Comparison of ENCODE assay signal across 8 cellular contexts in the genomic region with DNA sequence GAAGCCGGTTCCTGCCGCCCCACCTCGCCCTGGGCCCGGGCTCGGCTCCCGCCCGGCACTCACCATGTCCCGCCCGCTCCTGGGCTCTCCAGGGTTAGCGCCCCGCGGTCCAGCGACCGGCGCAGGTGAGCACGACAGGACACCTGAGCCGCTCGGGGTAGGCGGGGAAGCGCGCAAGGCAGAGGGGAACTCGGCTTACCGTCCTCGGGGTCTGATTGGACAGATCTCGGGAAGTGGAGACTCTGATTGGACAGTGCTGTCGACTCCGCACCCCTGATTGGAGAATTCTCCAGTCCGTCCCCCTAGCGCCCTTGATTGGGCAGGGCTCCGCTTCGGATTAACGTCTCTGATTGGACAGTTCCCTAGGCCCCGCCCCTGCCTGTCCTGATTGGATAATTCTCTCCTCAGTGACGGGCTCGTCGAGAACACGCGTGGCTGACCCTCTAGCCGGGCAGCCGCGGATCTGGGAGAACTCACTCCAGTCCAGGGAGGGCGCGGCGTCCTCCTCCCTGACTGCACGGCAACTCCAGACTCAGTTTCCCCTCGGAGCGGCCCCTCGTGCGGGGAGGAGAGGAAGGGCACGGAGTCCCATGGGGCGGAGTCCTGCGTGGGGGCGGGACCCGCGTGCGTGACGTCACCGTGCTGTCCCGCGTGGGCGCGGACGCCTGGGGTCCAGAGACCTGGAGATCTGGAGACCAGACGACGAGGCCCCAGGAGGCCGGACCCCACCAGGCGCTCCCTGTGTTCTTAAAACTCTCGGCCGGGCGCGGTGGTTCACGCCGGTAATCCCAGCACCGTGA.
A peak's percentile ranks its signal among the peaks of the same experiment; 100 is the strongest.
DNase-seq lines count a peak whose midpoint lies in the region; ATAC-seq and TF ChIP-seq lines count a peak whose summit lies in the region.

A gene (minus strand): TSS at position 197 of the 800 bp plus-strand sequence. CDS start 131 bp downstream, at position 66.

- H3K27ac ChIP-seq in ACC112 (ENCODE audit: low read depth, low read length) (peak within 1 kb of the TSS; percentile 71), skin epidermis (peak within 1 kb of the TSS; percentile 54 to 94 (median 85))

- TF ChIP-seq CTCF in WI38 (IDR thresholded peaks at IDR 0.05; ENCODE audit: low read depth, low read length) (no peak), cardiac fibroblast (IDR thresholded peaks at IDR 0.05; ENCODE audit: low read depth, low read length) (no peak)

- no peaks in the 10 kb centered on the region for H3K36me3 ChIP-seq in ACC112 (ENCODE audit: insufficient read depth, low read length)

- peaks cover 12% of the 10 kb centered on the region for H3K79me2 ChIP-seq in ACC112 (ENCODE audit: control insufficient read depth, insufficient read depth, low read length, unreplicated experiment)

- no peaks in the 10 kb centered on the region for H3K27me3 ChIP-seq in ACC112 (ENCODE audit: insufficient read depth, low read length)

- H3K4me3 ChIP-seq in ACC112 (ENCODE audit: low read depth, low read length) = peak within 1 kb of the TSS; percentile 99
- H3K4me3 ChIP-seq in WI38 (ENCODE audit: low read depth, low read length) = peak within 1 kb of the TSS; percentile 90
- peak within 1 kb of the TSS; percentile 86 to 88 for H3K4me3 ChIP-seq in cardiac fibroblast (replicated peaks in 1 of 2; ENCODE audit: low read depth in 2 of 2, low read length in 2 of 2)
- H3K4me3 ChIP-seq in skin epidermis = peak within 1 kb of the TSS; percentile 72 to 95 (median 80)

- peak; percentile 99 for DNase-seq in NCI-H2196 (lab: John Stamatoyannopoulos, UW; ENCODE audit: unreplicated experiment)
- DNase-seq in cardiac fibroblast (ENCODE audit: low read depth in 2 of 2) = peak; percentile 99
- DNase-seq in iPS-NIHi11 (ENCODE audit: low spot score) = peak; percentile 98

- H3K4me1 ChIP-seq in ACC112 (ENCODE audit: control insufficient read depth, insufficient read depth, low read length, unreplicated experiment) = peaks cover 4% of the 10 kb centered on the region

- H2AFZ ChIP-seq in ACC112 (ENCODE audit: low read length, unreplicated experiment) = peak within 1 kb of the TSS; percentile 81

- ATAC-seq in GM18868 (IDR thresholded peaks at IDR 0.05; ENCODE audit: unreplicated experiment) (peak; percentile 93), HG03103 (IDR thresholded peaks at IDR 0.05; ENCODE audit: low read depth, unreplicated experiment) (peak; percentile 89)

Comparison
In these comparisons a context has a peak if more than half of its experiments do, and no peak if none do; other contexts are left out.
1. Peak in every context shown above with its lines: DNase-seq, ATAC-seq, H3K4me3 ChIP-seq and H3K27ac ChIP-seq.